1 cellular context compared by ENCODE assay signal in the genomic region with DNA sequence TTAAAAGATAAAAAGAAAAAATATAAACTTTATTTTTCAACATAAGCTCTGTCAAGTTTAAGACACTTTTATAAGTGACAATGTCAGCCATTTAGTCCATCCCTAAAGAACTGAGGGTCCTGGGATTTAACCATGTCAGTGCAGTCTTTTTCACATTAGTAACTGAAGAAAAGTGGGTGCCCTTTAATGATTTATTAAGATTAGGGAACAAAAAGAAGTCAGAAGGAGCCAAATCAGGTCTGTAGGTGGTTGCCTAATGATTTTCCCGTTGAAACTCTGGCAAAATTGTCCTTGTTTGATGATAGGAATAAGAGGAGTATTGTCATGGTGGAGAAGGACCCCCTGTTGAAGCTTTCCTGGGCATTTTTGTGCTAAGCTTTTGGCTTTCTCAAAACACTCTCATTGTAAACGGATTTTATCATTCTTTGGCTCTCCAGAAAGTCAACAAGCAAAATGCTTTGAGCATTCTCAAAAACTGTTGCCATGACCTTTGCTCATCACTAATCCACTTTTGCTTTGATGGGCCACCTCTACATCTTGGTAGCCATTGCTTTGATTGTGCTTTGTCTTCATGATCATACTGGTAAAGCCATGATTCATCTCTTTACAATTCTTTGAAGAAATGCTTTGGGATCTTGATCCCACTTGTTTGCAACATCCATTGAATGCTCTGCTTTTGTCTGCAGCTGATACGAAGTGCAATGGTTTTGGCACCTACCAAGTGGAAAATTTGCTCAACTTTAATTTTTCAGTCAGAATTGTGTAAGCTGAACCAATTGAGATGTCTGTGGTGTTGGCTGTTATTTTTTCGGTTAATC.
TF ChIP-seq lines count a peak whose summit lies in the region.

No MANE protein-coding gene starts in this region.

TF ChIP-seq in HepG2, 621 proteins besides CTCF, POLR2A, EP300 and RAD21 (continued from another document and continues in another):
- TF ChIP-seq LCORL (IDR thresholded peaks at IDR 0.05) (peak; percentile 94), LCORL (CRISPR knock-in tag; IDR thresholded peaks at IDR 0.05) (peak; percentile 84; the same call in 1 of the 2 replicates), NR2F1 (CRISPR knock-in tag; IDR thresholded peaks at IDR 0.05) (peak; percentile 89 to 94), ZNF136 (CRISPR knock-in tag; IDR thresholded peaks at IDR 0.05; ENCODE audit: low read depth) (0 out of 2 replicates have a peak, but pooled peaks have one; percentile 48), FOXA1 (IDR thresholded peaks at IDR 0.05) (peak; percentile 84), FOXA1 (CRISPR knock-in tag; IDR thresholded peaks at IDR 0.05) (peak; percentile 99), SOX6 (IDR thresholded peaks at IDR 0.05) (no peak), SOX6 (CRISPR knock-in tag; IDR thresholded peaks at IDR 0.05) (peak; percentile 100), MAFF (IDR thresholded peaks at IDR 0.05; ENCODE audit: low read depth, low read length) (no peak), TCF7 (IDR thresholded peaks at IDR 0.05; ENCODE audit: low read depth) (peak; percentile 100), ZFX (CRISPR knock-in tag; IDR thresholded peaks at IDR 0.05; ENCODE audit: low read depth) (no peak), ZNF563 (CRISPR knock-in tag; IDR thresholded peaks at IDR 0.05) (no peak), SMAD9 (CRISPR knock-in tag; IDR thresholded peaks at IDR 0.05) (no peak), ZNF557 (CRISPR knock-in tag; IDR thresholded peaks at IDR 0.05) (no peak), NCOA2 (CRISPR knock-in tag; IDR thresholded peaks at IDR 0.05) (peak; percentile 100), ZNF282 (IDR thresholded peaks at IDR 0.05; ENCODE audit: partially characterized antibody) (no peak), ZNF839 (CRISPR knock-in tag; IDR thresholded peaks at IDR 0.05; ENCODE audit: borderline replicate concordance) (no peak), IKZF1 (IDR thresholded peaks at IDR 0.05) (no peak), PHF5A (CRISPR knock-in tag; IDR thresholded peaks at IDR 0.05; ENCODE audit: low read depth, unreplicated experiment) (no peak), FOXP4 (CRISPR knock-in tag; IDR thresholded peaks at IDR 0.05) (peak; percentile 96), ZNF24 (IDR thresholded peaks at IDR 0.05) (peak; percentile 81; the same call in 1 of the 2 replicates), NCOA5 (CRISPR knock-in tag; IDR thresholded peaks at IDR 0.05) (no peak), RBFOX2 (IDR thresholded peaks at IDR 0.05; ENCODE audit: low read depth, low read length) (no peak), ZNF605 (CRISPR knock-in tag; IDR thresholded peaks at IDR 0.05) (peak; percentile 43; the same call in 1 of the 2 replicates), ZNF354B (CRISPR knock-in tag; IDR thresholded peaks at IDR 0.05) (no peak), TCF7L2 (IDR thresholded peaks at IDR 0.05; ENCODE audit: low read depth, low read length) (peak; percentile 98), FOSL1 (CRISPR knock-in tag; IDR thresholded peaks at IDR 0.05; ENCODE audit: borderline replicate concordance) (peak; percentile 99), REL (CRISPR knock-in tag; conservative IDR thresholded peaks at IDR 0.05) (no peak), MTERF4 (CRISPR knock-in tag; IDR thresholded peaks at IDR 0.05) (no peak), ZNF710 (CRISPR knock-in tag; IDR thresholded peaks at IDR 0.05; ENCODE audit: borderline replicate concordance) (peak; percentile 93; the same call in 1 of the 2 replicates), ZNF431 (CRISPR knock-in tag; IDR thresholded peaks at IDR 0.05; ENCODE audit: borderline replicate concordance, low read depth) (no peak; the same call in 1 of the 2 replicates), ZNF597 (CRISPR knock-in tag; IDR thresholded peaks at IDR 0.05) (no peak), GABPB1 (CRISPR knock-in tag; IDR thresholded peaks at IDR 0.05) (no peak), FUBP1 (CRISPR knock-in tag; IDR thresholded peaks at IDR 0.05; ENCODE audit: borderline replicate concordance) (no peak), NR2F2 (IDR thresholded peaks at IDR 0.05; ENCODE audit: borderline replicate concordance, low read depth) (peak; percentile 98)
- TF ChIP-seq, protein P1, sequence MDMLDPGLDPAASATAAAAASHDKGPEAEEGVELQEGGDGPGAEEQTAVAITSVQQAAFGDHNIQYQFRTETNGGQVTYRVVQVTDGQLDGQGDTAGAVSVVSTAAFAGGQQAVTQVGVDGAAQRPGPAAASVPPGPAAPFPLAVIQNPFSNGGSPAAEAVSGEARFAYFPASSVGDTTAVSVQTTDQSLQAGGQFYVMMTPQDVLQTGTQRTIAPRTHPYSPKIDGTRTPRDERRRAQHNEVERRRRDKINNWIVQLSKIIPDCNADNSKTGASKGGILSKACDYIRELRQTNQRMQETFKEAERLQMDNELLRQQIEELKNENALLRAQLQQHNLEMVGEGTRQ (IDR thresholded peaks at IDR 0.05; ENCODE audit: low read depth, low read length), result no peak
- TF ChIP-seq, protein P1 (CRISPR knock-in tag; IDR thresholded peaks at IDR 0.05; ENCODE audit: borderline replicate concordance), result no peak
- TF ChIP-seq, protein P2, sequence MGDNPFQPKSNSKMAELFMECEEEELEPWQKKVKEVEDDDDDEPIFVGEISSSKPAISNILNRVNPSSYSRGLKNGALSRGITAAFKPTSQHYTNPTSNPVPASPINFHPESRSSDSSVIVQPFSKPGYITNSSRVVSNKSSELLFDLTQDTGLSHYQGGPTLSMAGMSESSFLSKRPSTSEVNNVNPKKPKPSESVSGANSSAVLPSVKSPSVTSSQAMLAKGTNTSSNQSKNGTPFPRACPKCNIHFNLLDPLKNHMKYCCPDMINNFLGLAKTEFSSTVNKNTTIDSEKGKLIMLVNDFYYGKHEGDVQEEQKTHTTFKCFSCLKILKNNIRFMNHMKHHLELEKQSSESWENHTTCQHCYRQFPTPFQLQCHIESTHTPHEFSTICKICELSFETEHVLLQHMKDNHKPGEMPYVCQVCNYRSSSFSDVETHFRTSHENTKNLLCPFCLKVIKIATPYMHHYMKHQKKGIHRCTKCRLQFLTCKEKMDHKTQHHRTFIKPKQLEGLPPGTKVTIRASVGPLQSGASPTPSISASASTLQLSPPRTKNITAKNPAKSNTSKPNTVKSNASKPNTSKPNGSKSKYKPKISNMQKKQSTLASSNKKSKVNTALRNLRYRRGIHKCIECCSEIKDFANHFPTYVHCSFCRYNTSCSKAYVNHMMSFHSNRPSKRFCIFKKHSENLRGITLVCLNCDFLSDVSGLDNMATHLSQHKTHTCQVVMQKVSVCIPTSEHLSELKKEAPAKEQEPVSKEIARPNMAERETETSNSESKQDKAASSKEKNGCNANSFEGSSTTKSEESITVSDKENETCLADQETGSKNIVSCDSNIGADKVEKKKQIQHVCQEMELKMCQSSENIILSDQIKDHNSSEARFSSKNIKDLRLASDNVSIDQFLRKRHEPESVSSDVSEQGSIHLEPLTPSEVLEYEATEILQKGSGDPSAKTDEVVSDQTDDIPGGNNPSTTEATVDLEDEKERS (CRISPR knock-in tag; IDR thresholded peaks at IDR 0.05), result peak; percentile 80
- TF ChIP-seq, protein P3, sequence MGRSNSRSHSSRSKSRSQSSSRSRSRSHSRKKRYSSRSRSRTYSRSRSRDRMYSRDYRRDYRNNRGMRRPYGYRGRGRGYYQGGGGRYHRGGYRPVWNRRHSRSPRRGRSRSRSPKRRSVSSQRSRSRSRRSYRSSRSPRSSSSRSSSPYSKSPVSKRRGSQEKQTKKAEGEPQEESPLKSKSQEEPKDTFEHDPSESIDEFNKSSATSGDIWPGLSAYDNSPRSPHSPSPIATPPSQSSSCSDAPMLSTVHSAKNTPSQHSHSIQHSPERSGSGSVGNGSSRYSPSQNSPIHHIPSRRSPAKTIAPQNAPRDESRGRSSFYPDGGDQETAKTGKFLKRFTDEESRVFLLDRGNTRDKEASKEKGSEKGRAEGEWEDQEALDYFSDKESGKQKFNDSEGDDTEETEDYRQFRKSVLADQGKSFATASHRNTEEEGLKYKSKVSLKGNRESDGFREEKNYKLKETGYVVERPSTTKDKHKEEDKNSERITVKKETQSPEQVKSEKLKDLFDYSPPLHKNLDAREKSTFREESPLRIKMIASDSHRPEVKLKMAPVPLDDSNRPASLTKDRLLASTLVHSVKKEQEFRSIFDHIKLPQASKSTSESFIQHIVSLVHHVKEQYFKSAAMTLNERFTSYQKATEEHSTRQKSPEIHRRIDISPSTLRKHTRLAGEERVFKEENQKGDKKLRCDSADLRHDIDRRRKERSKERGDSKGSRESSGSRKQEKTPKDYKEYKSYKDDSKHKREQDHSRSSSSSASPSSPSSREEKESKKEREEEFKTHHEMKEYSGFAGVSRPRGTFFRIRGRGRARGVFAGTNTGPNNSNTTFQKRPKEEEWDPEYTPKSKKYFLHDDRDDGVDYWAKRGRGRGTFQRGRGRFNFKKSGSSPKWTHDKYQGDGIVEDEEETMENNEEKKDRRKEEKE (IDR thresholded peaks at IDR 0.05), result no peak
- TF ChIP-seq, protein P4, sequence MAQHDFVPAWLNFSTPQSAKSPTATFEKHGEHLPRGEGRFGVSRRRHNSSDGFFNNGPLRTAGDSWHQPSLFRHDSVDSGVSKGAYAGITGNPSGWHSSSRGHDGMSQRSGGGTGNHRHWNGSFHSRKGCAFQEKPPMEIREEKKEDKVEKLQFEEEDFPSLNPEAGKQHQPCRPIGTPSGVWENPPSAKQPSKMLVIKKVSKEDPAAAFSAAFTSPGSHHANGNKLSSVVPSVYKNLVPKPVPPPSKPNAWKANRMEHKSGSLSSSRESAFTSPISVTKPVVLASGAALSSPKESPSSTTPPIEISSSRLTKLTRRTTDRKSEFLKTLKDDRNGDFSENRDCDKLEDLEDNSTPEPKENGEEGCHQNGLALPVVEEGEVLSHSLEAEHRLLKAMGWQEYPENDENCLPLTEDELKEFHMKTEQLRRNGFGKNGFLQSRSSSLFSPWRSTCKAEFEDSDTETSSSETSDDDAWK (CRISPR knock-in tag; IDR thresholded peaks at IDR 0.05), result no peak
- TF ChIP-seq, protein P5, sequence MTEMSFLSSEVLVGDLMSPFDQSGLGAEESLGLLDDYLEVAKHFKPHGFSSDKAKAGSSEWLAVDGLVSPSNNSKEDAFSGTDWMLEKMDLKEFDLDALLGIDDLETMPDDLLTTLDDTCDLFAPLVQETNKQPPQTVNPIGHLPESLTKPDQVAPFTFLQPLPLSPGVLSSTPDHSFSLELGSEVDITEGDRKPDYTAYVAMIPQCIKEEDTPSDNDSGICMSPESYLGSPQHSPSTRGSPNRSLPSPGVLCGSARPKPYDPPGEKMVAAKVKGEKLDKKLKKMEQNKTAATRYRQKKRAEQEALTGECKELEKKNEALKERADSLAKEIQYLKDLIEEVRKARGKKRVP (CRISPR knock-in tag; IDR thresholded peaks at IDR 0.05), result no peak; a peak in 1 of 4 replicates
